Comparison of ENCODE assay signal across 8 cellular contexts in genomic region chr20:36605309-36606170, GRCh38. TPM values are rescaled to one million over a fixed set of nuclear protein-coding genes. Genes with fewer than 3 reads are reported as not detected.
DNase-seq lines count a peak whose midpoint lies in the region; TF ChIP-seq lines count a peak whose summit lies in the region.

TSS of gene RAB5IF (plus strand) at chr20:36605779. CDS start at chr20:36605952, 173 bp downstream.

- peaks cover 28% of the 10 kb centered on the region for H3K36me3 Mint-ChIP-seq in activated naive CD4-positive, alpha-beta T cell treated with anti-CD3 and anti-CD28 coated beads, Interleukin-2, amount 10 ng/mL, durations not matched to agents 7 days and 5 days

- peaks cover 4% of the 10 kb centered on the region for H3K27me3 Mint-ChIP-seq in activated naive CD4-positive, alpha-beta T cell treated with anti-CD3 and anti-CD28 coated beads, Interleukin-2, amount 10 ng/mL, durations not matched to agents 7 days and 5 days

- DNase-seq in GM04504 (ENCODE audit: low read depth) = peak; percentile 96
- peak; percentile 98 for DNase-seq in HEK293T (ENCODE audit: extremely low spot score)
- peak; percentile 98 for DNase-seq in MV-4-11 (lab: John Stamatoyannopoulos, UW)
- DNase-seq in SK-N-DZ (ENCODE audit: low spot score) = peak; percentile 100
- DNase-seq in activated naive CD4-positive, alpha-beta T cell treated with anti-CD3 and anti-CD28 coated beads, Interleukin-2, amount 10 ng/mL, durations not matched to agents 7 days and 5 days = peak; percentile 99
- DNase-seq in germinal center (ENCODE audit: low spot score) = peak; percentile 93
- peak; percentile 49 to 99 (median 96) for DNase-seq in nucleus accumbens (lab: John Stamatoyannopoulos, UW)

- POLR2A ChIA-PET in HEK293T (lab: Yijun Ruan, JAX) = interaction anchor here (0.7 to 3.5 kb wide), 22 partner anchors 9 to 168 kb away, joined by 3 to 29 read pairs (median 4); partner anchors contain the start of genes DSN1, NDRG3 and TGIF2

- H3K4me3 Mint-ChIP-seq in activated naive CD4-positive, alpha-beta T cell treated with anti-CD3 and anti-CD28 coated beads, Interleukin-2, amount 10 ng/mL, durations not matched to agents 7 days and 5 days = peak within 1 kb of the TSS; percentile 99

- CTCF ChIA-PET in HEK293T (lab: Yijun Ruan, JAX) = interaction anchor here (0.5 to 1.0 kb wide), 5 partner anchors 14 to 467 kb away, joined by 3 to 7 read pairs (median 3); no protein-coding TSS in a partner anchor
- CTCF ChIA-PET in activated naive CD4-positive, alpha-beta T cell treated with anti-CD3 and anti-CD28 coated beads, Interleukin-2, amount 10 ng/mL, durations not matched to agents 7 days and 5 days (lab: Charles Lee) = interaction anchor here (0.5 to 4.1 kb wide), 18 partner anchors 8 to 708 kb away, joined by 3 to 51 read pairs (median 5); no protein-coding TSS in a partner anchor

- peak within 1 kb of the TSS; percentile 70 for H3K27ac ChIP-seq in temporal lobe (ENCODE audit: low read depth, low read length)

- H3K27ac Mint-ChIP-seq in activated naive CD4-positive, alpha-beta T cell treated with anti-CD3 and anti-CD28 coated beads, Interleukin-2, amount 10 ng/mL, durations not matched to agents 7 days and 5 days = peak within 1 kb of the TSS; percentile 95

- H3K9me3 Mint-ChIP-seq in activated naive CD4-positive, alpha-beta T cell treated with anti-CD3 and anti-CD28 coated beads, Interleukin-2, amount 10 ng/mL, durations not matched to agents 7 days and 5 days = no peaks in the 10 kb centered on the region

- peaks cover 38% of the 10 kb centered on the region for H3K4me1 Mint-ChIP-seq in activated naive CD4-positive, alpha-beta T cell treated with anti-CD3 and anti-CD28 coated beads, Interleukin-2, amount 10 ng/mL, durations not matched to agents 7 days and 5 days

TF ChIP-seq in HEK293T, 16 proteins besides CTCF, POLR2A, EP300 and RAD21:
- no peak for TF ChIP-seq SUZ12 (IDR thresholded peaks at IDR 0.05)
- TF ChIP-seq PKNOX1 (IDR thresholded peaks at IDR 0.05) = peak; percentile 73
- TF ChIP-seq CTBP1 (IDR thresholded peaks at IDR 0.05; ENCODE audit: borderline replicate concordance) = no peak
- no peak for TF ChIP-seq FOXM1 (IDR thresholded peaks at IDR 0.05; ENCODE audit: borderline replicate concordance)
- TF ChIP-seq FOXK2 (IDR thresholded peaks at IDR 0.05) = no peak
- no peak for TF ChIP-seq BHLHE40 (IDR thresholded peaks at IDR 0.05; ENCODE audit: borderline replicate concordance)
- TF ChIP-seq ZNF384 (IDR thresholded peaks at IDR 0.05) = no peak
- TF ChIP-seq LEF1 (IDR thresholded peaks at IDR 0.05; ENCODE audit: borderline replicate concordance) = no peak
- peak; percentile 61; the same call in 1 of the 2 replicates for TF ChIP-seq ELF4 (IDR thresholded peaks at IDR 0.05)
- no peak for TF ChIP-seq FOXA1 (IDR thresholded peaks at IDR 0.05)
- no peak for TF ChIP-seq TARDBP (IDR thresholded peaks at IDR 0.05)
- peak; percentile 67 for TF ChIP-seq L3MBTL2 (conservative IDR thresholded peaks at IDR 0.05)
- no peak for TF ChIP-seq SP1 (IDR thresholded peaks at IDR 0.05)
- TF ChIP-seq HDGF (IDR thresholded peaks at IDR 0.05; ENCODE audit: borderline replicate concordance) = no peak
- no peak for TF ChIP-seq ARNT (IDR thresholded peaks at IDR 0.05)
- no peak for TF ChIP-seq NFRKB (IDR thresholded peaks at IDR 0.05)

RNA-seq across cellular contexts. Expression of gene RAB5IF, which starts in this region (rescaled TPM):
- polyA plus RNA-seq in SK-N-DZ (2014; cell fraction: cytosol; rRNA removed) = 235 and 276 TPM in 2 replicates
- 196 and 215 TPM in 2 replicates for polyA plus RNA-seq in SK-N-DZ (2014; cell fraction: nucleus; rRNA removed)
- 23.6 TPM for total RNA-seq in temporal lobe

Comparison
In these comparisons a context has a peak if more than half of its experiments do, and no peak if none do; other contexts are left out.
1. Peak in every context shown above with its lines: DNase-seq and H3K27ac ChIP-seq.